In the genomic region with DNA sequence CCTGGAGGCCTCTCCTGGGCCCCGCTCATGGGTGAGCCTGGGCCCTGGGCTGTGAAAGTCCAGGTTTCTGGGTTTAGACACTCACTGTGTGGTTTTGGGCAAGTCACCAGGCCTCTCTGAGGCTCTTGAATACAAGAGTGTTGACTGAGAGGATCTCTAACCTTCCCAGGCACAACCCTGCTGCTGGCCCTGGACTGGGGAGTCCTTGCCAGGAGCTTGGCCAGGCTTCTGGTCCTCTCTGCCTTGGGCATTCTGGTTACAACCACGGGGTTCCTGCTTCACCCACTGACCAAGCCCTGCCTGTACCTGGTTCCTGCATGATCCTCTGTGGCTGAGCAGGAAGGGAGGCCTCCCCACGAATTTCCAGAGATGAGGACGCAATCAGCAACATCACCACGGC, we compare ENCODE assay signal across 20 cellular contexts.
"Had no signal": no experiment of that assay in that cellular context is flagged by ENCODE, and none has a peak within 500 bp of the region (broad histone marks: within the 10 kb centered on the region; RNA-seq: fewer than 3 reads in every experiment).

No MANE protein-coding gene starts in this region.

- H3K4me1 Mint-ChIP-seq: memory B cell had no signal

- H3K27ac Mint-ChIP-seq: activated CD4-positive, alpha-beta T cell treated with anti-CD3 and anti-CD28 coated beads, Interleukin-2, amount 10 ng/mL, durations not matched to agents 7 days and 5 days; activated CD8-positive, alpha-beta T cell treated with anti-CD3 and anti-CD28 coated beads for 36 hours; activated naive CD8-positive, alpha-beta T cell; activated T-helper 1 cell treated with anti-CD3 and anti-CD28 coated beads, Interleukin-12 subunit alpha, Interleukin-12 subunit beta, Interleukin-2, Interleukin-4 antibody, amounts not matched to agents 30 ng/mL and 10 ng/mL and 1 ng/mL, durations not matched to agents 14 hours and 24 hours and 36 hours; memory B cell; nephron progenitor cell had no signal

- H3K36me3 ChIP-seq: adrenal gland, sigmoid colon, WERI-Rb-1 had no signal

- H3K36me3 Mint-ChIP-seq: activated naive CD8-positive, alpha-beta T cell; memory B cell had no signal

- FAIRE-seq: astrocyte, kidney, TTC549 had no signal

- H3K9me3 ChIP-seq: adrenal gland, sigmoid colon, testis had no signal

- H3K27me3 ChIP-seq: adrenal gland, sigmoid colon, testis had no signal

- H3K4me1 ChIP-seq: adrenal gland, testis had no signal

- H3K4me3 Mint-ChIP-seq: activated CD4-positive, alpha-beta T cell treated with anti-CD3 and anti-CD28 coated beads, Interleukin-2, amount 10 ng/mL, durations not matched to agents 7 days and 5 days; activated CD8-positive, alpha-beta T cell treated with anti-CD3 and anti-CD28 coated beads for 36 hours; activated naive CD8-positive, alpha-beta T cell; activated T-helper 1 cell treated with anti-CD3 and anti-CD28 coated beads, Interleukin-12 subunit alpha, Interleukin-12 subunit beta, Interleukin-2, Interleukin-4 antibody, amounts not matched to agents 30 ng/mL and 10 ng/mL and 1 ng/mL, durations not matched to agents 14 hours and 24 hours and 36 hours; memory B cell; nephron progenitor cell had no signal

- H3K4me3 ChIP-seq: adrenal gland, sigmoid colon, testis had no signal

- ATAC-seq: activated CD8-positive, alpha-beta T cell treated with anti-CD3 and anti-CD28 coated beads for 36 hours had no signal

- H3K9me3 Mint-ChIP-seq: activated CD4-positive, alpha-beta T cell treated with anti-CD3 and anti-CD28 coated beads, Interleukin-2, amount 10 ng/mL, durations not matched to agents 7 days and 5 days; activated CD8-positive, alpha-beta T cell treated with anti-CD3 and anti-CD28 coated beads for 36 hours; activated T-helper 1 cell treated with anti-CD3 and anti-CD28 coated beads, Interleukin-12 subunit alpha, Interleukin-12 subunit beta, Interleukin-2, Interleukin-4 antibody, amounts not matched to agents 30 ng/mL and 10 ng/mL and 1 ng/mL, durations not matched to agents 14 hours and 24 hours and 36 hours; memory B cell; nephron progenitor cell had no signal

- H3K27ac ChIP-seq: adrenal gland, epithelial cell of prostate, sigmoid colon, testis, WERI-Rb-1 had no signal

- DNase-seq: activated CD4-positive, alpha-beta T cell treated with anti-CD3 and anti-CD28 coated beads, Interleukin-2, amount 10 ng/mL, durations not matched to agents 7 days and 5 days; activated CD4-positive, CD25-positive, alpha-beta regulatory T cell treated with anti-CD3 and anti-CD28 coated beads, Interleukin-2, amount 50 U/mL, for 72 hours; activated CD8-positive, alpha-beta T cell treated with anti-CD3 and anti-CD28 coated beads for 36 hours; activated naive CD4-positive, alpha-beta T cell; adrenal gland; kidney; nephron progenitor cell; nucleus accumbens; sigmoid colon; stimulated activated CD4-positive, alpha-beta T cell treated with anti-CD3 and anti-CD28 coated beads, Interleukin-2, amount 100 ng/mL, for 48 hours; stimulated activated naive CD4-positive, alpha-beta T cell; T-helper 1 cell; testis; WERI-Rb-1 had no signal
